1 cellular context compared by ENCODE assay signal in genomic region chr20:62376112-62377063, GRCh38.
TF ChIP-seq lines count a peak whose summit lies in the region.

No MANE protein-coding gene starts in this region.

TF ChIP-seq in HepG2, 621 proteins besides CTCF, POLR2A, EP300 and RAD21 (continues in another document):
- TF ChIP-seq THAP8 (CRISPR knock-in tag; IDR thresholded peaks at IDR 0.05; ENCODE audit: borderline replicate concordance) (no peak), ZNF484 (CRISPR knock-in tag; IDR thresholded peaks at IDR 0.05; ENCODE audit: borderline replicate concordance, low read depth) (no peak), IKZF1 (IDR thresholded peaks at IDR 0.05) (no peak), CREM (IDR thresholded peaks at IDR 0.05) (no peak), CREM (CRISPR knock-in tag; IDR thresholded peaks at IDR 0.05) (no peak), SNAI1 (CRISPR knock-in tag; IDR thresholded peaks at IDR 0.05; ENCODE audit: borderline replicate concordance) (peak; percentile 65; the same call in 1 of the 2 replicates), KDM6A (CRISPR knock-in tag; IDR thresholded peaks at IDR 0.05; ENCODE audit: low read depth) (no peak), ZEB1 (IDR thresholded peaks at IDR 0.05; ENCODE audit: insufficient replicate concordance, low read depth) (no peak), CSRNP1 (CRISPR knock-in tag; IDR thresholded peaks at IDR 0.05) (peak; percentile 71; the same call in 1 of the 2 replicates), MXD4 (CRISPR knock-in tag; IDR thresholded peaks at IDR 0.05) (peak; percentile 88), SMAD3 (CRISPR knock-in tag; IDR thresholded peaks at IDR 0.05) (peak; percentile 59), ZNF331 (CRISPR knock-in tag; IDR thresholded peaks at IDR 0.05) (peak; percentile 83; the same call in 1 of the 2 replicates), RBFOX2 (IDR thresholded peaks at IDR 0.05; ENCODE audit: low read depth, low read length) (peak; percentile 87), RBM39 (IDR thresholded peaks at IDR 0.05; ENCODE audit: low read depth, low read length, poor library complexity, severe bottlenecking) (no peak), SRF (IDR thresholded peaks at IDR 0.05; ENCODE audit: low read depth, low read length) (no peak), NCOA5 (CRISPR knock-in tag; IDR thresholded peaks at IDR 0.05) (no peak), FOXO4 (CRISPR knock-in tag; conservative IDR thresholded peaks at IDR 0.05) (no peak), CBX1 (IDR thresholded peaks at IDR 0.05; ENCODE audit: low read depth) (no peak), ZSCAN30 (CRISPR knock-in tag; IDR thresholded peaks at IDR 0.05) (no peak), GFI1 (CRISPR knock-in tag; IDR thresholded peaks at IDR 0.05; ENCODE audit: borderline replicate concordance) (no peak), SCMH1 (CRISPR knock-in tag; IDR thresholded peaks at IDR 0.05; ENCODE audit: borderline replicate concordance) (no peak), AGO1 (IDR thresholded peaks at IDR 0.05; ENCODE audit: low read depth, low read length, poor library complexity, severe bottlenecking) (peak; percentile 84), CAMTA2 (CRISPR knock-in tag; IDR thresholded peaks at IDR 0.05; ENCODE audit: borderline replicate concordance) (no peak; the same call in none of the 2 replicates), KLF9 (CRISPR knock-in tag; IDR thresholded peaks at IDR 0.05; ENCODE audit: low read depth) (peak; percentile 52; the same call in 1 of the 2 replicates), SYNCRIP (IDR thresholded peaks at IDR 0.05; ENCODE audit: insufficient read depth, low read depth, low read length) (no peak), GABPA (IDR thresholded peaks at IDR 0.05; ENCODE audit: low read depth, low read length) (no peak), GABPA (CRISPR knock-in tag; IDR thresholded peaks at IDR 0.05; ENCODE audit: low read depth) (peak; percentile 68), ZZZ3 (CRISPR knock-in tag; IDR thresholded peaks at IDR 0.05; ENCODE audit: borderline replicate concordance) (peak; percentile 97), NPAS2 (CRISPR knock-in tag; IDR thresholded peaks at IDR 0.05; ENCODE audit: borderline replicate concordance) (no peak), POLR2G (IDR thresholded peaks at IDR 0.05; ENCODE audit: low read depth, low read length) (peak; percentile 88), XRCC5 (optimal IDR thresholded peaks at IDR 0.05; ENCODE audit: low read length) (peak; percentile 97), TBL1XR1 (IDR thresholded peaks at IDR 0.05; ENCODE audit: borderline replicate concordance, low read length, partially characterized antibody) (no peak), DBP (CRISPR knock-in tag; IDR thresholded peaks at IDR 0.05; ENCODE audit: not compliant biosample characterization) (peak; percentile 44), MTF2 (CRISPR knock-in tag; IDR thresholded peaks at IDR 0.05; ENCODE audit: borderline replicate concordance) (peak; percentile 48; the same call in 1 of the 2 replicates), GLMP (CRISPR knock-in tag; IDR thresholded peaks at IDR 0.05; ENCODE audit: borderline replicate concordance) (no peak), RORA (CRISPR knock-in tag; IDR thresholded peaks at IDR 0.05) (no peak), KIAA2018 (CRISPR knock-in tag; IDR thresholded peaks at IDR 0.05; ENCODE audit: borderline replicate concordance) (no peak), SMARCC2 (IDR thresholded peaks at IDR 0.05) (no peak), ETS1 (CRISPR knock-in tag; IDR thresholded peaks at IDR 0.05) (no peak), ZNF740 (CRISPR knock-in tag; IDR thresholded peaks at IDR 0.05) (peak; percentile 80; the same call in 1 of the 2 replicates), ZNF496 (CRISPR knock-in tag; IDR thresholded peaks at IDR 0.05; ENCODE audit: insufficient replicate concordance) (no peak), MYC (CRISPR knock-in tag; IDR thresholded peaks at IDR 0.05; ENCODE audit: borderline replicate concordance) (peak; percentile 78), ZFAT (CRISPR knock-in tag; conservative IDR thresholded peaks at IDR 0.05) (peak; percentile 28; the same call in 1 of the 2 replicates), HBP1 (CRISPR knock-in tag; IDR thresholded peaks at IDR 0.05; ENCODE audit: low read depth) (no peak; the same call in none of the 2 replicates), ATF7 (IDR thresholded peaks at IDR 0.05) (no peak), ATF7 (CRISPR knock-in tag; IDR thresholded peaks at IDR 0.05) (no peak), TP53 (CRISPR knock-in tag; conservative IDR thresholded peaks at IDR 0.05) (no peak; the same call in none of the 2 replicates), MAFK (conservative IDR thresholded peaks at IDR 0.05 in 1 of 2, IDR thresholded peaks at IDR 0.05 in 1 of 2; ENCODE audit: low read length in 2 of 2) (no peak), ZNF616 (CRISPR knock-in tag; IDR thresholded peaks at IDR 0.05; ENCODE audit: low read depth) (peak; percentile 46; the same call in 1 of the 2 replicates), MAF1 (CRISPR knock-in tag; IDR thresholded peaks at IDR 0.05; ENCODE audit: borderline replicate concordance) (no peak), KLF12 (CRISPR knock-in tag; IDR thresholded peaks at IDR 0.05; ENCODE audit: borderline replicate concordance) (peak; percentile 75)
